ENCODE assay signal across 1 cellular context in genomic region chr10:132926070-132926469, GRCh38.
TF ChIP-seq lines count a peak whose summit lies in the region.

No MANE protein-coding gene starts in this region.

TF ChIP-seq in IMR-90, 13 proteins besides CTCF, POLR2A, EP300 and RAD21:
- TF ChIP-seq BHLHE40 (IDR thresholded peaks at IDR 0.05; ENCODE audit: low read depth, low read length) (no peak), FOS (IDR thresholded peaks at IDR 0.05; ENCODE audit: low read depth, low read length) (no peak), USF2 (IDR thresholded peaks at IDR 0.05; ENCODE audit: low read depth, low read length) (no peak), MAZ (IDR thresholded peaks at IDR 0.05; ENCODE audit: borderline replicate concordance, low read depth, low read length) (no peak), CHD1 (IDR thresholded peaks at IDR 0.05; ENCODE audit: low read depth, low read length) (no peak), NFE2L2 (IDR thresholded peaks at IDR 0.05; ENCODE audit: low read depth, low read length) (no peak), RCOR1 (IDR thresholded peaks at IDR 0.05; ENCODE audit: insufficient replicate concordance, low read length) (no peak), ELK1 (IDR thresholded peaks at IDR 0.05; ENCODE audit: borderline replicate concordance, low read depth, low read length) (no peak), RFX5 (IDR thresholded peaks at IDR 0.05; ENCODE audit: low read depth, low read length) (no peak), SMC3 (IDR thresholded peaks at IDR 0.05; ENCODE audit: low read depth, low read length) (no peak), CEBPB (IDR thresholded peaks at IDR 0.05; ENCODE audit: low read depth, low read length) (no peak), MAFK (IDR thresholded peaks at IDR 0.05; ENCODE audit: low read depth, low read length) (no peak), MXI1 (IDR thresholded peaks at IDR 0.05; ENCODE audit: borderline replicate concordance, low read depth, low read length) (no peak)
